14 cellular contexts compared by ENCODE assay signal in the genomic region with DNA sequence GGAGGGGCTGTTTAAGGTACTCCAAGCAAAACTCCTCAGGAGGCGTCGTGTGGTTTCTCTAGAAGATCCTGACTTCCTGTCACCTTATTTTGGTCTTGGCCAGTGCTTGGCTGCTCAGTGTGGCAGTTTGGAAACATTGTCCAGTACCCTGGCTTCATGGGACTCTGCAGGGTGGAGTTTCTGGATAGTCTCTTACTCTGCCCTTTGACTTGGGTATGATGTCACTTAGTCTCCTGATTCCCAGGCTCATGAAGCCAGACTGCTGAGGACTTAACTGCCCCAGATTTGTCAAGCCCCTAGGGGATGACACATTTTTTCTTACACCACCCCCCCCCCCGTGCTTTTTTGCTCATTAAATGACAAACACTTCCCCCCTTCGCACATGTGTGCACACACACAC.
DNase-seq lines count a peak whose midpoint lies in the region; ATAC-seq, FAIRE-seq and TF ChIP-seq lines count a peak whose summit lies in the region.
"Had no signal": no experiment of that assay in that cellular context is flagged by ENCODE, and none has a peak within 500 bp of the region (broad histone marks: within the 10 kb centered on the region; RNA-seq: fewer than 3 reads in every experiment).

No MANE protein-coding gene starts in this region.

- no peak overlapping the region for H3K4me3 ChIP-seq in body of pancreas
- no peak overlapping the region for H3K4me3 ChIP-seq in kidney (ENCODE audit: low read length in 2 of 2)
- H3K4me3 ChIP-seq: pancreas had no signal

- H3K27me3 ChIP-seq in body of pancreas, result no peaks in the 10 kb centered on the region
- H3K27me3 ChIP-seq: pancreas had no signal

- H3K27ac ChIP-seq in body of pancreas (no peak overlapping the region), kidney (ENCODE audit: low read depth in 2 of 2, low read length in 2 of 2) (no peak overlapping the region)
- H3K27ac ChIP-seq: pancreas had no signal

- 75 to 81% methylated on average over 2 to 4 of the region's 4 CpGs for WGBS in body of pancreas, 2 donors

- TF ChIP-seq CTCF in body of pancreas (IDR thresholded peaks at IDR 0.05) (no peak), kidney (IDR thresholded peaks at IDR 0.05; ENCODE audit: borderline replicate concordance, extremely low read depth, insufficient read depth) (no peak)

- no peaks in the 10 kb centered on the region for H3K27me3 Mint-ChIP-seq in stimulated activated naive B cell treated with anti-CD40 and anti-IgM and Interleukin-4, amounts not matched to agents 10 μg/mL and 1 μg/mL and 100 μg/mL, for 72 hours

- H3K4me1 ChIP-seq in body of pancreas (peaks cover 22% of the 10 kb centered on the region), kidney (ENCODE audit: control insufficient read depth in 1 of 2, insufficient read depth in 1 of 2, low read depth in 1 of 2, low read length in 2 of 2) (no peaks in the 10 kb centered on the region)
- H3K4me1 ChIP-seq: pancreas had no signal

- no peaks in the 10 kb centered on the region for H3K9me3 Mint-ChIP-seq in stimulated activated naive B cell treated with anti-CD40 and anti-IgM and Interleukin-4, amounts not matched to agents 10 μg/mL and 1 μg/mL and 100 μg/mL, for 72 hours
- H3K9me3 Mint-ChIP-seq: T-helper 1 cell treated with Interleukin-12 subunit alpha and Interleukin-12 subunit beta and Interleukin-4 antibody, amounts not matched to agents 30 μg/mL and 1 μg/mL, for 36 hours had no signal

- H3K36me3 Mint-ChIP-seq in stimulated activated naive B cell treated with anti-CD40 and anti-IgM and Interleukin-4, amounts not matched to agents 10 μg/mL and 1 μg/mL and 100 μg/mL, for 72 hours, result peaks cover 9 to 23% of the 10 kb centered on the region in 2 donors

- H3K27ac Mint-ChIP-seq in stimulated activated naive B cell treated with anti-CD40 and anti-IgM and Interleukin-4, amounts not matched to agents 10 μg/mL and 1 μg/mL and 100 μg/mL, for 72 hours, result peak overlapping the region; percentile 80
- H3K27ac Mint-ChIP-seq: T-helper 1 cell treated with Interleukin-12 subunit alpha and Interleukin-12 subunit beta and Interleukin-4 antibody, amounts not matched to agents 30 μg/mL and 1 μg/mL, for 36 hours had no signal

- H3K9me3 ChIP-seq in body of pancreas, result no peaks in the 10 kb centered on the region
- H3K9me3 ChIP-seq in kidney (ENCODE audit: control insufficient read depth in 1 of 2, low read length in 2 of 2), result no peaks in the 10 kb centered on the region
- H3K9me3 ChIP-seq: pancreas had no signal

- H3K36me3 ChIP-seq in body of pancreas (replicated peaks in 1 of 2; ENCODE audit: insufficient read depth in 1 of 2, low read depth in 2 of 2), result no peaks in the 10 kb centered on the region
- H3K36me3 ChIP-seq in kidney (ENCODE audit: control insufficient read depth in 1 of 2, insufficient read depth in 2 of 2, low read length in 2 of 2), result peaks cover 0 to 4% of the 10 kb centered on the region in 2 donors
- H3K36me3 ChIP-seq: pancreas had no signal

- ATAC-seq in body of pancreas, result peak; percentile 38
- peak in 1 of 2 donors; percentile 39 for ATAC-seq in stimulated activated naive B cell treated with anti-CD40 and anti-IgM and Interleukin-4, amounts not matched to agents 10 μg/mL and 1 μg/mL and 100 μg/mL, for 72 hours (replicated peaks)
- no peak for ATAC-seq in GM21737 (IDR thresholded peaks at IDR 0.05; ENCODE audit: unreplicated experiment)
- ATAC-seq: stimulated activated naive CD8-positive, alpha-beta T cell treated with anti-CD3 and anti-CD28 coated beads, Interleukin-15, Interleukin-2, amounts not matched to agents 100 U/mL and 50 U/mL, for 24 hours had no signal

- DNase-seq in KBM-7, result peak; percentile 23
- DNase-seq in body of pancreas, result peak in 1 of 4 donors; percentile 21
- DNase-seq in kidney, result peak; percentile 17
- DNase-seq in stimulated activated naive B cell treated with anti-CD40 and anti-IgM and Interleukin-4, amounts not matched to agents 10 μg/mL and 1 μg/mL and 100 μg/mL, for 72 hours, result no peak
- DNase-seq in SKM-1 treated with dmso at 0.1 percent for 144 hours (lab: John Stamatoyannopoulos, UW; ENCODE audit: unreplicated experiment), result no peak
- DNase-seq in COLO829 (ENCODE audit: low spot score), result no peak
- DNase-seq: activated naive CD4-positive, alpha-beta T cell treated with anti-CD3 and anti-CD28 coated beads, Interleukin-2, amount 50 U/mL, for 16 hours; kidney glomerular epithelial cell; stimulated activated CD4-positive, alpha-beta T cell treated with anti-CD3 and anti-CD28 coated beads, Interleukin-4, amount 100 ng/mL, for 1 hour; stimulated activated naive CD8-positive, alpha-beta T cell treated with anti-CD3 and anti-CD28 coated beads, Interleukin-15, Interleukin-2, amounts not matched to agents 100 U/mL and 50 U/mL, for 24 hours had no signal

- peaks cover 10 to 16% of the 10 kb centered on the region in 2 donors for H3K4me1 Mint-ChIP-seq in stimulated activated naive B cell treated with anti-CD40 and anti-IgM and Interleukin-4, amounts not matched to agents 10 μg/mL and 1 μg/mL and 100 μg/mL, for 72 hours

- peak overlapping the region in 1 of 2 donors; percentile 8 for H3K4me3 Mint-ChIP-seq in stimulated activated naive B cell treated with anti-CD40 and anti-IgM and Interleukin-4, amounts not matched to agents 10 μg/mL and 1 μg/mL and 100 μg/mL, for 72 hours
- H3K4me3 Mint-ChIP-seq: T-helper 1 cell treated with Interleukin-12 subunit alpha and Interleukin-12 subunit beta and Interleukin-4 antibody, amounts not matched to agents 30 μg/mL and 1 μg/mL, for 36 hours had no signal

- in situ Hi-C loops in KBM-7 (cut with MboI; ENCODE audit: low pct_unique_long_range_greater_than_20kb, low sequenced_read_pairs), result no loop called here

- no peak overlapping the region for H3K9ac ChIP-seq in kidney (ENCODE audit: low read length in 2 of 2)

- intact Hi-C loops in body of pancreas (cut with DNase I), result no loop called here
- intact Hi-C loops in kidney (cut with DNase I), result no loop called here

- no peak for FAIRE-seq in kidney (lab: Jason Lieb, UNC)
- FAIRE-seq: HTR-8/SVneo, pancreas had no signal

- TF ChIP-seq POLR2A in body of pancreas (IDR thresholded peaks at IDR 0.05), result no peak

Comparison
In these comparisons a context has a peak if more than half of its experiments do, and no peak if none do; other contexts are left out.
1. DNase-seq: peak in KBM-7 (single experiment) and kidney (single experiment); none in stimulated activated naive B cell treated with anti-CD40 and anti-IgM and Interleukin-4, amounts not matched to agents 10 μg/mL and 1 μg/mL and 100 μg/mL, for 72 hours (single experiment), SKM-1 treated with dmso at 0.1 percent for 144 hours (single experiment) and COLO829 (single experiment).